In the genomic region with DNA sequence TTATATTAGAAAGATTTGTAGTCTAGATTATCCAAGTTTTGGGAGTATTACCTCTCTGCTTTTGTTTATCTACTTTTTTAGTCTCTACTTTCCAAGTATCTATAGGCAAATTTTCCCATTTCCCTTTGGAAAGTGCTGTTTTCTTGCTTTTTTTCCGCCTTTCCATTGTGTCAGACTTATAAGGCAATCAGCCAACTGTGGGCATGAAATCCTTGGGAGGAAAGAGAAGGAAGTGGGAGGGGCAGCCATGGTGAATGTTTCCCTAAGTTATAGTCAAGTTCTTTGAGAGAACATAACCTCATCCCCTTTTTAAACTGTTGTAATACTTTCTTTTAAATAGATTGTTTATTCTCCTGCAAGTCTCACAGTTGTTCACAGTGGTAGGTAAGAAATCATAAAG, we compare ENCODE assay signal across 15 cellular contexts. TPM values are rescaled to one million over a fixed set of nuclear protein-coding genes. Genes with fewer than 3 reads are reported as not detected.
DNase-seq lines count a peak whose midpoint lies in the region; ATAC-seq and TF ChIP-seq lines count a peak whose summit lies in the region.
"Had no signal": no experiment of that assay in that cellular context is flagged by ENCODE, and none has a peak within 500 bp of the region (broad histone marks: within the 10 kb centered on the region; RNA-seq: fewer than 3 reads in every experiment).

No MANE protein-coding gene starts in this region.

- H3K27me3 ChIP-seq in upper lobe of left lung, result no peaks in the 10 kb centered on the region
- H3K27me3 ChIP-seq: colonic mucosa had no signal

- DNase-seq in left ventricle myocardium superior, result no peak
- no peak for DNase-seq in Right ventricle myocardium inferior (ENCODE audit: missing footprints)
- DNase-seq in astrocyte of the cerebellum (ENCODE audit: low read depth), result peak; percentile 20
- peak; percentile 49 for DNase-seq in kidney tubule cell (ENCODE audit: low spot score)
- DNase-seq in upper lobe of left lung, result peak in 1 of 2 donors; percentile 57
- DNase-seq in head of caudate nucleus, result no peak
- no peak for DNase-seq in activated CD4-positive, alpha-beta T cell treated with anti-CD3 and anti-CD28 coated beads, Interleukin-2, amount 50 U/mL, for 1 hour
- DNase-seq in NCI-H2196 treated with DMSO at 0.1 percent for 48 hours (lab: John Stamatoyannopoulos, UW; ENCODE audit: unreplicated experiment), result no peak
- DNase-seq: activated CD4-positive, alpha-beta T cell treated with anti-CD3 and anti-CD28 coated beads for 4 hours; activated gamma-delta T cell treated with Interleukin-2 at 50 U/mL for 16 hours; colonic mucosa; DMS53; foreskin melanocyte; left cardiac atrium; NCI-H2107 had no signal

- peak overlapping the region in 3 of 4 donors; percentile 9 to 67 (median 25) for H3K27ac ChIP-seq in upper lobe of left lung
- H3K27ac ChIP-seq: colonic mucosa had no signal

- TF ChIP-seq CTCF in astrocyte of the cerebellum (IDR thresholded peaks at IDR 0.05; ENCODE audit: low read depth, low read length, missing control alignments), result no peak
- TF ChIP-seq CTCF in upper lobe of left lung (IDR thresholded peaks at IDR 0.05), result no peak

- peaks cover 5 to 20% (median 15%) of the 10 kb centered on the region in 4 donors for H3K9me3 ChIP-seq in upper lobe of left lung
- H3K9me3 ChIP-seq: colonic mucosa had no signal

- peak; percentile 27 for ATAC-seq in left ventricle myocardium superior
- ATAC-seq in Right ventricle myocardium inferior, result no peak
- ATAC-seq in upper lobe of left lung (ENCODE audit: low FRiP score in 2 of 2), result no peak

- peaks cover 20 to 40% (median 32%) of the 10 kb centered on the region in 4 donors for H3K4me1 ChIP-seq in upper lobe of left lung
- H3K4me1 ChIP-seq: colonic mucosa had no signal

- no peak for TF ChIP-seq EP300 in upper lobe of left lung (IDR thresholded peaks at IDR 0.05)

- intact Hi-C loops in left ventricle myocardium superior (cut with micrococcal nuclease) (no loop called here), Right ventricle myocardium inferior (cut with DNase I) (no loop called here), head of caudate nucleus (cut with DNase I) (no loop called here)

- H3K4me3 ChIP-seq in astrocyte of the cerebellum (ENCODE audit: low read depth, low read length), result no peak overlapping the region
- no peak overlapping the region for H3K4me3 ChIP-seq in upper lobe of left lung
- H3K4me3 ChIP-seq: colonic mucosa had no signal

- H3K36me3 ChIP-seq in upper lobe of left lung, result peaks cover 0 to 17% (median 0%) of the 10 kb centered on the region in 4 donors
- H3K36me3 ChIP-seq: colonic mucosa had no signal

- TF ChIP-seq POLR2A in upper lobe of left lung (IDR thresholded peaks at IDR 0.05), result no peak

- 41 to 48% methylated on average over 1 of the region's 1 CpG for WGBS in upper lobe of left lung, 2 donors

- in situ Hi-C loops in astrocyte of the cerebellum (cut with HindIII; ENCODE audit: low sequenced_read_pairs), result loop anchor here (5.0 kb wide), 1 partner anchor 39 kb away; no protein-coding TSS in a partner anchor

RNA-seq across cellular contexts. Expression of a gene that starts 52.6 kb away (rescaled TPM):
- total RNA-seq in left ventricle myocardium superior (58.6 TPM), Right ventricle myocardium inferior (54.6 TPM), upper lobe of left lung (100 to 1,000 TPM in 3 of 6 donors, 10 to 100 TPM in 3; 63.3 to 177 (median 99.0) TPM)

RNA-seq across cellular contexts. Expression of a gene that starts 52.7 kb away (rescaled TPM):
- total RNA-seq in left ventricle myocardium superior (0.47 TPM), Right ventricle myocardium inferior (0.27 TPM), upper lobe of left lung (under 1 TPM in 4 of 6 donors, not detected in 2; 0.20 to 0.54 (median 0.44) TPM)

Comparison
In these comparisons a context has a peak if more than half of its experiments do, and no peak if none do; other contexts are left out.
1. DNase-seq: peak in astrocyte of the cerebellum (single experiment) and kidney tubule cell (single experiment); none in left ventricle myocardium superior (single experiment), Right ventricle myocardium inferior (single experiment), head of caudate nucleus (0 of 42), activated CD4-positive, alpha-beta T cell treated with anti-CD3 and anti-CD28 coated beads, Interleukin-2, amount 50 U/mL, for 1 hour (single experiment) and NCI-H2196 treated with DMSO at 0.1 percent for 48 hours (single experiment).